Comparison of ENCODE assay signal across 19 cellular contexts in genomic region chr10:27514243-27514642, GRCh38. TPM values are rescaled to one million over a fixed set of nuclear protein-coding genes. Genes with fewer than 3 reads are reported as not detected.
DNase-seq lines count a peak whose midpoint lies in the region; ATAC-seq and TF ChIP-seq lines count a peak whose summit lies in the region.
"Had no signal": no experiment of that assay in that cellular context is flagged by ENCODE, and none has a peak within 500 bp of the region (broad histone marks: within the 10 kb centered on the region; RNA-seq: fewer than 3 reads in every experiment).

No MANE protein-coding gene starts in this region.

- no peak overlapping the region for H3K4me3 Mint-ChIP-seq in activated CD4-positive, alpha-beta T cell treated with anti-CD3 and anti-CD28 coated beads, Interleukin-2, amount 10 ng/mL, durations not matched to agents 7 days and 5 days
- H3K4me3 Mint-ChIP-seq: CD14-positive monocyte; stimulated activated naive B cell treated with anti-CD40 and anti-IgM and Interleukin-4, amounts not matched to agents 10 μg/mL and 1 μg/mL and 100 μg/mL, for 72 hours; WTC11 had no signal

- H3K36me3 Mint-ChIP-seq in activated CD4-positive, alpha-beta T cell treated with anti-CD3 and anti-CD28 coated beads, Interleukin-2, amount 10 ng/mL, durations not matched to agents 7 days and 5 days (ENCODE audit: low read depth) = peaks cover 59% of the 10 kb centered on the region

- DNase-seq in activated CD4-positive, alpha-beta T cell treated with anti-CD3 and anti-CD28 coated beads, Interleukin-2, amount 10 ng/mL, durations not matched to agents 7 days and 5 days = no peak
- no peak for DNase-seq in activated CD4-positive, alpha-beta T cell treated with anti-CD3 and anti-CD28 coated beads, Interleukin-2, amount 50 U/mL, for 4 hours
- DNase-seq in adipocyte (ENCODE audit: low read depth) (no peak), osteoblast (ENCODE audit: insufficient read length, low spot score, missing footprints) (no peak), lower lobe of right lung (no peak), GF-D8 (lab: John Stamatoyannopoulos, UW) (no peak)
- DNase-seq: foreskin melanocyte; NCI-H1048; NCI-H774; psoas muscle; RPMI8226; stimulated activated CD4-positive, alpha-beta T cell treated with anti-CD3 and anti-CD28 coated beads, Interleukin-12 subunit alpha, Interleukin-12 subunit beta, amount 100 ng/mL, for 4 hours; stimulated activated naive B cell treated with anti-CD40 and anti-IgM and Interleukin-4, amounts not matched to agents 10 μg/mL and 1 μg/mL and 100 μg/mL, for 72 hours; upper lobe of left lung had no signal

- H3K9ac ChIP-seq in adipocyte (ENCODE audit: low read length) = no peak overlapping the region

- H2AFZ ChIP-seq in osteoblast (ENCODE audit: low read length) = no peak overlapping the region

- peaks cover 85% of the 10 kb centered on the region for H3K79me2 ChIP-seq in osteoblast (ENCODE audit: insufficient read depth, low read length)

- intact Hi-C loops in lower lobe of right lung (cut with DNase I) = no loop called here

- H3K27ac ChIP-seq in KOPT-K1 (ENCODE audit: low read depth, low read length, poor library complexity, severe bottlenecking) (peak overlapping the region; percentile 10), osteoblast (ENCODE audit: low read depth, low read length) (peak overlapping the region; percentile 25), lower lobe of right lung (no peak overlapping the region)
- H3K27ac ChIP-seq: psoas muscle, upper lobe of left lung had no signal

- H3K4me1 Mint-ChIP-seq in activated CD4-positive, alpha-beta T cell treated with anti-CD3 and anti-CD28 coated beads, Interleukin-2, amount 10 ng/mL, durations not matched to agents 7 days and 5 days = peaks cover 40% of the 10 kb centered on the region
- H3K4me1 Mint-ChIP-seq: WTC11 had no signal

- peaks cover 20% of the 10 kb centered on the region for H4K20me1 ChIP-seq in osteoblast (ENCODE audit: insufficient read depth, low read length)

- peaks cover 85% of the 10 kb centered on the region for H3K36me3 ChIP-seq in KOPT-K1 (ENCODE audit: insufficient read depth, low read length)
- peaks cover 44% of the 10 kb centered on the region for H3K36me3 ChIP-seq in adipocyte (ENCODE audit: control insufficient read depth, insufficient read depth, low read length, severe bottlenecking)
- peaks cover 14% of the 10 kb centered on the region for H3K36me3 ChIP-seq in osteoblast (ENCODE audit: insufficient read depth, low read length)
- peaks cover 41% of the 10 kb centered on the region for H3K36me3 ChIP-seq in lower lobe of right lung

- CTCF ChIA-PET in activated CD4-positive, alpha-beta T cell treated with anti-CD3 and anti-CD28 coated beads, Interleukin-2, amount 10 ng/mL, durations not matched to agents 7 days and 5 days (lab: Charles Lee) = interaction anchor here (0.6 kb wide), 1 partner anchor 17 kb away, joined by 3 read pairs; no protein-coding TSS in a partner anchor

- H3K9me3 ChIP-seq in KOPT-K1 (ENCODE audit: insufficient read depth, low read length, poor library complexity, severe bottlenecking) = no peaks in the 10 kb centered on the region
- no peaks in the 10 kb centered on the region for H3K9me3 ChIP-seq in adipocyte (ENCODE audit: control insufficient read depth, low read length)
- no peaks in the 10 kb centered on the region for H3K9me3 ChIP-seq in osteoblast (ENCODE audit: low read depth, low read length)
- no peaks in the 10 kb centered on the region for H3K9me3 ChIP-seq in lower lobe of right lung
- H3K9me3 ChIP-seq: psoas muscle, upper lobe of left lung had no signal

- TF ChIP-seq CTCF in osteoblast (IDR thresholded peaks at IDR 0.05; ENCODE audit: extremely low read depth, low read depth, low read length) = no peak
- no peak for TF ChIP-seq CTCF in lower lobe of right lung (IDR thresholded peaks at IDR 0.05)

- peak overlapping the region; percentile 33 for H3K4me2 ChIP-seq in osteoblast (ENCODE audit: insufficient read depth, low read length)

- no peak for ATAC-seq in lower lobe of right lung
- no peak for ATAC-seq in HG02588 (IDR thresholded peaks at IDR 0.05; ENCODE audit: unreplicated experiment)
- ATAC-seq: left lobe of liver; psoas muscle; stimulated activated naive B cell treated with anti-CD40 and anti-IgM and Interleukin-4, amounts not matched to agents 10 μg/mL and 1 μg/mL and 100 μg/mL, for 72 hours; WTC11 had no signal

- H3K4me1 ChIP-seq in adipocyte (ENCODE audit: control insufficient read depth, insufficient read depth, low read length) (peaks cover 24% of the 10 kb centered on the region), osteoblast (ENCODE audit: insufficient read depth, low read length) (peaks cover 17% of the 10 kb centered on the region), lower lobe of right lung (peaks cover 14% of the 10 kb centered on the region)

- H3K27me3 Mint-ChIP-seq in activated CD4-positive, alpha-beta T cell treated with anti-CD3 and anti-CD28 coated beads, Interleukin-2, amount 10 ng/mL, durations not matched to agents 7 days and 5 days = no peaks in the 10 kb centered on the region
- H3K27me3 Mint-ChIP-seq: stimulated activated naive B cell treated with anti-CD40 and anti-IgM and Interleukin-4, amounts not matched to agents 10 μg/mL and 1 μg/mL and 100 μg/mL, for 72 hours had no signal

- peak overlapping the region; percentile 83 for H3K27ac Mint-ChIP-seq in activated CD4-positive, alpha-beta T cell treated with anti-CD3 and anti-CD28 coated beads, Interleukin-2, amount 10 ng/mL, durations not matched to agents 7 days and 5 days
- H3K27ac Mint-ChIP-seq: stimulated activated naive B cell treated with anti-CD40 and anti-IgM and Interleukin-4, amounts not matched to agents 10 μg/mL and 1 μg/mL and 100 μg/mL, for 72 hours had no signal

- H3K27me3 ChIP-seq in adipocyte (replicated peaks; ENCODE audit: control insufficient read depth, insufficient read depth, low read length) = no peaks in the 10 kb centered on the region
- no peaks in the 10 kb centered on the region for H3K27me3 ChIP-seq in osteoblast (ENCODE audit: insufficient read depth, low read length)
- H3K27me3 ChIP-seq in lower lobe of right lung (ENCODE audit: low read depth) = no peaks in the 10 kb centered on the region
- H3K27me3 ChIP-seq: upper lobe of left lung had no signal

- H3K9me3 Mint-ChIP-seq in activated CD4-positive, alpha-beta T cell treated with anti-CD3 and anti-CD28 coated beads, Interleukin-2, amount 10 ng/mL, durations not matched to agents 7 days and 5 days = no peaks in the 10 kb centered on the region
- H3K9me3 Mint-ChIP-seq: stimulated activated naive B cell treated with anti-CD40 and anti-IgM and Interleukin-4, amounts not matched to agents 10 μg/mL and 1 μg/mL and 100 μg/mL, for 72 hours; WTC11 had no signal

- H3K4me3 ChIP-seq in adipocyte (ENCODE audit: low read length) (peak overlapping the region; percentile 9), osteoblast (ENCODE audit: insufficient read depth, low read length) (no peak overlapping the region), lower lobe of right lung (no peak overlapping the region)
- H3K4me3 ChIP-seq: psoas muscle, upper lobe of left lung had no signal

- POLR2A ChIA-PET in activated CD4-positive, alpha-beta T cell treated with anti-CD3 and anti-CD28 coated beads, Interleukin-2, amount 10 ng/mL, durations not matched to agents 7 days and 5 days (lab: Charles Lee) = no interaction called here

RNA-seq across cellular contexts. Expression of gene RAB18, which starts 10.1 kb away (rescaled TPM):
- 10 to 100 TPM; 62.5 to 68.2 TPM for total RNA-seq in activated CD4-positive, alpha-beta T cell treated with anti-CD3 and anti-CD28 coated beads, Interleukin-2, amount 10 ng/mL, durations not matched to agents 7 days and 5 days
- total RNA-seq in osteoblast = 47.8 and 48.9 TPM in 2 replicates
- total RNA-seq in lower lobe of right lung = 97.2 TPM
